Comparison of ENCODE assay signal across 1 cellular context in genomic region chr22:50444663-50445062, GRCh38.
TF ChIP-seq lines count a peak whose summit lies in the region.

No MANE protein-coding gene starts in this region.

TF ChIP-seq in HepG2, 621 proteins besides CTCF, POLR2A, EP300 and RAD21:
- TF ChIP-seq SALL2 (CRISPR knock-in tag; IDR thresholded peaks at IDR 0.05) (no peak), ZNF678 (CRISPR knock-in tag; IDR thresholded peaks at IDR 0.05) (no peak), HNRNPL (IDR thresholded peaks at IDR 0.05; ENCODE audit: low read depth, low read length) (0 out of 2 replicates have a peak, but pooled peaks have one; percentile 17), ZC3H4 (CRISPR knock-in tag; IDR thresholded peaks at IDR 0.05; ENCODE audit: borderline replicate concordance) (no peak), RBM22 (optimal IDR thresholded peaks at IDR 0.05; ENCODE audit: low read length) (peak; percentile 87), FOXM1 (CRISPR knock-in tag; IDR thresholded peaks at IDR 0.05) (no peak)
